12 cellular contexts compared by ENCODE assay signal in genomic region chr9:35835216-35835604, GRCh38. TPM values are rescaled to one million over a fixed set of nuclear protein-coding genes. Genes with fewer than 3 reads are reported as not detected.
DNase-seq lines count a peak whose midpoint lies in the region; ATAC-seq and TF ChIP-seq lines count a peak whose summit lies in the region.
"Had no signal": no experiment of that assay in that cellular context is flagged by ENCODE, and none has a peak within 500 bp of the region (broad histone marks: within the 10 kb centered on the region; RNA-seq: fewer than 3 reads in every experiment).

No MANE protein-coding gene starts in this region.

- H3K27ac ChIP-seq in 22Rv1: peak overlapping the region; percentile 63
- no peak overlapping the region for H3K27ac ChIP-seq in RWPE2 (ENCODE audit: poor library complexity, severe bottlenecking)
- H3K27ac ChIP-seq in hepatocyte: peak overlapping the region; percentile 95
- no peak overlapping the region for H3K27ac ChIP-seq in trophoblast cell (ENCODE audit: low read depth, low read length)
- H3K27ac ChIP-seq: lower lobe of right lung, vagina had no signal

- H3K18ac ChIP-seq in trophoblast cell (ENCODE audit: low read length): no peak overlapping the region

- H4K12ac ChIP-seq in trophoblast cell (ENCODE audit: low read depth, low read length): no peak overlapping the region

- 100% methylated on average over 3 of the region's 3 CpGs for WGBS in hepatocyte (ENCODE audit: low lambda C conversion rate, missing lambda C conversion rate)
- no CpG with 5 or more reads among the region's 3 CpGs for WGBS in trophoblast cell (ENCODE audit: extremely low coverage, insufficient coverage, insufficient read length)

- H3K36me3 ChIP-seq in RWPE2 (ENCODE audit: low read depth) (no peaks in the 10 kb centered on the region), hepatocyte (replicated peaks; ENCODE audit: insufficient read depth, low read depth) (no peaks in the 10 kb centered on the region), trophoblast cell (ENCODE audit: control insufficient read depth in 1 of 2, insufficient read depth in 2 of 2, low read length in 2 of 2) (peaks cover 0 to 4% of the 10 kb centered on the region in 2 experiments)
- H3K36me3 ChIP-seq: lower lobe of right lung, vagina had no signal

- no peaks in the 10 kb centered on the region for H3K9me3 ChIP-seq in RWPE2 (ENCODE audit: severe bottlenecking)
- no peaks in the 10 kb centered on the region for H3K9me3 ChIP-seq in hepatocyte (ENCODE audit: low read depth)
- no peaks in the 10 kb centered on the region for H3K9me3 ChIP-seq in trophoblast cell (ENCODE audit: insufficient read depth, low read depth, low read length)
- H3K9me3 ChIP-seq: lower lobe of right lung, vagina had no signal

- H3K79me2 ChIP-seq in hepatocyte (peaks cover 29% of the 10 kb centered on the region), trophoblast cell (ENCODE audit: control insufficient read depth, insufficient read depth, low read length, poor library complexity) (no peaks in the 10 kb centered on the region)

- H3K9me2 ChIP-seq in hepatocyte (replicated peaks; ENCODE audit: insufficient read depth): no peaks in the 10 kb centered on the region

- DNase-seq in GM10266 (ENCODE audit: extremely low spot score): peak; percentile 45
- DNase-seq in RWPE2 (ENCODE audit: low spot score): peak; percentile 52
- DNase-seq in hepatocyte (ENCODE audit: low spot score): no peak
- DNase-seq in NCI-H2107 treated with DMSO at 0.1 percent for 48 hours (lab: John Stamatoyannopoulos, UW; ENCODE audit: unreplicated experiment): no peak
- DNase-seq in trophoblast cell: no peak
- DNase-seq in NCI-H774 (lab: John Stamatoyannopoulos, UW): no peak
- DNase-seq in mucosa of gallbladder (ENCODE audit: low spot score): no peak
- DNase-seq: activated CD8-positive, alpha-beta memory T cell treated with anti-CD3 and anti-CD28 coated beads, Interleukin-2, amount 50 U/mL, for 48 hours; dorsolateral prefrontal cortex; lower lobe of right lung had no signal

- peak; percentile 82 for TF ChIP-seq CTCF in 22Rv1 (IDR thresholded peaks at IDR 0.05)
- peak; percentile 28 for TF ChIP-seq CTCF in GM10266 (IDR thresholded peaks at IDR 0.05; ENCODE audit: control insufficient read depth, insufficient read depth, low read depth, missing control alignments)
- no peak for TF ChIP-seq CTCF in RWPE2 (IDR thresholded peaks at IDR 0.05; ENCODE audit: poor library complexity, severe bottlenecking)
- TF ChIP-seq CTCF in hepatocyte (IDR thresholded peaks at IDR 0.05; ENCODE audit: poor library complexity): peak; percentile 22

- H3K4ac ChIP-seq in trophoblast cell (ENCODE audit: low read depth, low read length): no peak overlapping the region

- H3K14ac ChIP-seq in trophoblast cell (ENCODE audit: low read length): no peak overlapping the region

- no peaks in the 10 kb centered on the region for H4K20me1 ChIP-seq in hepatocyte (ENCODE audit: insufficient read depth, poor library complexity, severe bottlenecking)

- H3K79me1 ChIP-seq in trophoblast cell (ENCODE audit: low read length): no peaks in the 10 kb centered on the region

- H3K4me3 ChIP-seq in RWPE2 (ENCODE audit: severe bottlenecking) (no peak overlapping the region), hepatocyte (no peak overlapping the region), trophoblast cell (ENCODE audit: low read depth, low read length) (no peak overlapping the region)
- H3K4me3 ChIP-seq: dorsolateral prefrontal cortex, lower lobe of right lung, vagina had no signal

- H4K8ac ChIP-seq in trophoblast cell (ENCODE audit: low read depth, low read length): no peak overlapping the region

- H3K4me2 ChIP-seq in hepatocyte (no peak overlapping the region), trophoblast cell (ENCODE audit: low read length) (no peak overlapping the region)

- no peak overlapping the region for H2BK12ac ChIP-seq in trophoblast cell (ENCODE audit: low read length)

- no peak overlapping the region for H4K91ac ChIP-seq in trophoblast cell (ENCODE audit: low read depth, low read length)

- H2AFZ ChIP-seq in hepatocyte (no peak overlapping the region), trophoblast cell (ENCODE audit: insufficient read depth, low read length, poor library complexity) (no peak overlapping the region)

- H2BK5ac ChIP-seq in trophoblast cell (ENCODE audit: low read depth, low read length, poor library complexity): no peak overlapping the region

- H3K9ac ChIP-seq in trophoblast cell (ENCODE audit: low read length): no peak overlapping the region

- H3K4me1 ChIP-seq in RWPE2 (ENCODE audit: insufficient read depth, poor library complexity, severe bottlenecking): no peaks in the 10 kb centered on the region
- H3K4me1 ChIP-seq in hepatocyte (ENCODE audit: insufficient read depth): peaks cover 45% of the 10 kb centered on the region
- H3K4me1 ChIP-seq in trophoblast cell (ENCODE audit: control insufficient read depth in 1 of 2, insufficient read depth in 2 of 2, low read length in 2 of 2): peaks cover 12 to 16% of the 10 kb centered on the region in 2 experiments

- H2AK5ac ChIP-seq in trophoblast cell (ENCODE audit: low read length): no peak overlapping the region

- H3K27me3 ChIP-seq in RWPE2 (ENCODE audit: insufficient read depth, poor library complexity, severe bottlenecking) (no peaks in the 10 kb centered on the region), hepatocyte (no peaks in the 10 kb centered on the region), trophoblast cell (ENCODE audit: insufficient read depth, low read length) (no peaks in the 10 kb centered on the region)
- H3K27me3 ChIP-seq: dorsolateral prefrontal cortex, vagina had no signal

- no peak overlapping the region for H2BK120ac ChIP-seq in trophoblast cell (ENCODE audit: insufficient read depth, low read length, poor library complexity)

- no peak for ATAC-seq in RWPE2 (ENCODE audit: low read depth)

- H3K23ac ChIP-seq in trophoblast cell (ENCODE audit: low read length): no peak overlapping the region

RNA-seq across cellular contexts. Expression of gene TMEM8B, which starts 6.2 kb away (rescaled TPM):
- total RNA-seq in hepatocyte: 7.5 and 12.3 TPM in 2 replicates
- 13.4 and 14.6 TPM in 2 replicates for polyA plus RNA-seq in hepatocyte
- polyA plus RNA-seq in trophoblast cell (2013): 8.6 and 8.7 TPM in 2 replicates
- 36.2 TPM for total RNA-seq in mucosa of gallbladder

RNA-seq across cellular contexts. Expression of gene FAM221B, which starts 6.7 kb away (rescaled TPM):
- total RNA-seq in hepatocyte (not detected in 2 replicates), mucosa of gallbladder (not detected)
- 0.26 TPM in 1 of 2 replicates, not detected in the other for polyA plus RNA-seq in hepatocyte
- not detected in 2 replicates for polyA plus RNA-seq in trophoblast cell (2013)
- total RNA-seq: vagina had no signal

RNA-seq across cellular contexts. Expression of gene HINT2, which starts 20.4 kb away (rescaled TPM):
- total RNA-seq in hepatocyte: 31.9 and 45.7 TPM in 2 replicates
- polyA plus RNA-seq in hepatocyte: 81.4 and 87.3 TPM in 2 replicates
- polyA plus RNA-seq in trophoblast cell (2013): 25.1 and 29.8 TPM in 2 replicates
- 30.7 TPM for total RNA-seq in mucosa of gallbladder

RNA-seq across cellular contexts. Expression of gene SPAG8, which starts 23.1 kb away (rescaled TPM):
- total RNA-seq in hepatocyte (0.10 and 1.4 TPM in 2 replicates), mucosa of gallbladder (4.6 TPM)
- 0.55 and 0.63 TPM in 2 replicates for polyA plus RNA-seq in hepatocyte
- polyA plus RNA-seq in trophoblast cell (2013): 0.16 and 0.18 TPM in 2 replicates
- total RNA-seq: vagina had no signal

RNA-seq across cellular contexts. Expression of gene OR13J1, which starts 35.0 kb away (rescaled TPM):
- total RNA-seq in hepatocyte (not detected in 2 replicates), mucosa of gallbladder (not detected)
- not detected in 2 replicates for polyA plus RNA-seq in hepatocyte
- polyA plus RNA-seq in trophoblast cell (2013): not detected in 2 replicates
- total RNA-seq: dorsolateral prefrontal cortex, lower lobe of right lung, vagina had no signal

Comparison
In these comparisons a context has a peak if more than half of its experiments do, and no peak if none do; other contexts are left out.
1. H3K27ac ChIP-seq: peak in 22Rv1 (single experiment) and hepatocyte (single experiment); none in RWPE2 (single experiment) and trophoblast cell (single experiment).
2. DNase-seq: peak in GM10266 (single experiment) and RWPE2 (single experiment); none in hepatocyte (single experiment), NCI-H2107 treated with DMSO at 0.1 percent for 48 hours (single experiment), trophoblast cell (0 of 2), NCI-H774 (single experiment) and mucosa of gallbladder (single experiment).